9 cellular contexts compared by ENCODE assay signal in genomic region chr2:235740821-235741220, GRCh38.
DNase-seq lines count a peak whose midpoint lies in the region; ATAC-seq and TF ChIP-seq lines count a peak whose summit lies in the region.
"Had no signal": no experiment of that assay in that cellular context is flagged by ENCODE, and none has a peak within 500 bp of the region (broad histone marks: within the 10 kb centered on the region; RNA-seq: fewer than 3 reads in every experiment).

No MANE protein-coding gene starts in this region.

- no peak overlapping the region for H2BK120ac ChIP-seq in mesendoderm (ENCODE audit: low read depth, low read length)

- H3K79me2 ChIP-seq in mesendoderm (ENCODE audit: control insufficient read depth, insufficient read depth, low read length) = no peaks in the 10 kb centered on the region

- no CpG with 5 or more reads among the region's 9 CpGs for WGBS in mesendoderm (ENCODE audit: extremely low coverage, insufficient coverage, low lambda C conversion rate)

- H3K56ac ChIP-seq in mesendoderm (ENCODE audit: low read length) = no peak overlapping the region

- TF ChIP-seq CTCF in NB4 (IDR thresholded peaks at IDR 0.05; ENCODE audit: low read depth, low read length) (peak; percentile 24), GM13977 (IDR thresholded peaks at IDR 0.05; ENCODE audit: extremely low read depth, insufficient read depth, missing control alignments) (no peak)

- H3K4me3 ChIP-seq in NB4 (ENCODE audit: low read depth, low read length) = no peak overlapping the region
- no peak overlapping the region for H3K4me3 ChIP-seq in mesendoderm (ENCODE audit: low read length)
- H3K4me3 ChIP-seq: suprapubic skin had no signal

- TF ChIP-seq POLR2A in NB4 (IDR thresholded peaks at IDR 0.05; ENCODE audit: extremely low read depth, insufficient read length) = no peak

- H3K4me1 ChIP-seq in mesendoderm (ENCODE audit: control insufficient read depth, low read depth, low read length) = no peaks in the 10 kb centered on the region
- H3K4me1 ChIP-seq: suprapubic skin had no signal

- no peak overlapping the region for H3K4ac ChIP-seq in mesendoderm (ENCODE audit: low read depth, low read length)

- H3K9ac ChIP-seq in mesendoderm (ENCODE audit: low read length) = no peak overlapping the region

- no peak overlapping the region for H2BK15ac ChIP-seq in mesendoderm (replicated peaks; ENCODE audit: low read depth)

- H3K18ac ChIP-seq in mesendoderm (ENCODE audit: low read length) = no peak overlapping the region

- H3K4me2 ChIP-seq in mesendoderm (ENCODE audit: low read length) = no peak overlapping the region

- H4K8ac ChIP-seq in mesendoderm (ENCODE audit: low read depth, low read length) = no peak overlapping the region

- no peak overlapping the region for H2AK5ac ChIP-seq in mesendoderm (ENCODE audit: low read length)

- no peak overlapping the region for H4K5ac ChIP-seq in mesendoderm (ENCODE audit: low read length)

- H2BK5ac ChIP-seq in mesendoderm (ENCODE audit: low read length) = no peak overlapping the region

- no peaks in the 10 kb centered on the region for H3K79me1 ChIP-seq in mesendoderm (ENCODE audit: low read length)

- H3K27ac ChIP-seq in mesendoderm (ENCODE audit: low read depth, low read length) = no peak overlapping the region
- H3K27ac ChIP-seq: suprapubic skin had no signal

- peak; percentile 56 for DNase-seq in DMS 273 (lab: John Stamatoyannopoulos, UW; ENCODE audit: unreplicated experiment)
- DNase-seq in DMS 273 treated with DMSO at 0.1 percent for 48 hours (lab: John Stamatoyannopoulos, UW) = no peak
- DNase-seq in NB4 (ENCODE audit: low read depth) = peak; percentile 48
- peak; percentile 6 for DNase-seq in amniotic epithelial cell (ENCODE audit: low read depth)
- peak; percentile 52 for DNase-seq in mesendoderm
- no peak for DNase-seq in SKM-1 treated with dmso at 0.1 percent for 144 hours (lab: John Stamatoyannopoulos, UW; ENCODE audit: unreplicated experiment)
- DNase-seq in GM13977 (ENCODE audit: low spot score) = no peak

- no peak overlapping the region for H3K23ac ChIP-seq in mesendoderm (ENCODE audit: low read length)

- no peaks in the 10 kb centered on the region for H3K36me3 ChIP-seq in mesendoderm (ENCODE audit: control insufficient read depth, insufficient read depth, low read length)

- in situ Hi-C loops in GM13977 (cut with MboI; ENCODE audit: low pct_unique_long_range_greater_than_20kb, low sequenced_read_pairs, unreplicated experiment) = loop anchor here (25.0 kb wide), 2 partner anchors 604 to 1179 kb away; no protein-coding TSS in a partner anchor

- no peaks in the 10 kb centered on the region for H3K27me3 ChIP-seq in mesendoderm (ENCODE audit: insufficient read depth, low read length, poor library complexity)
- H3K27me3 ChIP-seq: suprapubic skin had no signal

- no peak for ATAC-seq in GM19023 (IDR thresholded peaks at IDR 0.05; ENCODE audit: unreplicated experiment)

Comparison
In these comparisons a context has a peak if more than half of its experiments do, and no peak if none do; other contexts are left out.
1. DNase-seq: peak in DMS 273 (single experiment), NB4 (single experiment), amniotic epithelial cell (single experiment) and mesendoderm (single experiment); none in DMS 273 treated with DMSO at 0.1 percent for 48 hours (single experiment), SKM-1 treated with dmso at 0.1 percent for 144 hours (single experiment) and GM13977 (single experiment).